Comparison of ENCODE assay signal across 17 cellular contexts in genomic region chr21:46448108-46448507, GRCh38.
"Had no signal": no experiment of that assay in that cellular context is flagged by ENCODE, and none has a peak within 500 bp of the region (broad histone marks: within the 10 kb centered on the region; RNA-seq: fewer than 3 reads in every experiment).

No MANE protein-coding gene starts in this region.

- DNase-seq: activated gamma-delta T cell treated with Interleukin-2 at 50 U/mL for 16 hours; activated T-cell treated with anti-CD3 and anti-CD28 coated beads, Interleukin-2, amount 50 U/mL, for 1 hour; adrenal gland; immature natural killer cell; nephron progenitor cell; nucleus accumbens; stimulated activated CD4-positive, alpha-beta T cell treated with anti-CD3 and anti-CD28 coated beads, Interleukin-4, amount 100 ng/mL, for 24 hours; stimulated activated naive CD8-positive, alpha-beta T cell treated with anti-CD3 and anti-CD28 coated beads, Interleukin-15, Interleukin-2, amounts not matched to agents 100 U/mL and 50 U/mL, for 24 hours; T1000 had no signal

- H3K4me3 ChIP-seq: adrenal gland, breast epithelium, coronary artery, hepatocyte, smooth muscle cell had no signal

- H3K27me3 Mint-ChIP-seq: activated naive CD8-positive, alpha-beta T cell; central memory CD8-positive, alpha-beta T cell had no signal

- H3K27me3 ChIP-seq: adrenal gland, breast epithelium, hepatocyte had no signal

- H3K4me1 ChIP-seq: breast epithelium had no signal

- ATAC-seq: sciatic nerve; stimulated activated naive CD8-positive, alpha-beta T cell treated with anti-CD3 and anti-CD28 coated beads, Interleukin-15, Interleukin-2, amounts not matched to agents 100 U/mL and 50 U/mL, for 24 hours; WTC11 had no signal

- H3K4me1 Mint-ChIP-seq: nephron progenitor cell had no signal

- H3K36me3 ChIP-seq: breast epithelium had no signal

- H3K27ac Mint-ChIP-seq: nephron progenitor cell had no signal

- H3K27ac ChIP-seq: adrenal gland, breast epithelium, coronary artery, hepatocyte had no signal

- H3K4me3 Mint-ChIP-seq: activated naive CD8-positive, alpha-beta T cell; central memory CD8-positive, alpha-beta T cell; immature natural killer cell; nephron progenitor cell; WTC11 had no signal
